Comparison of ENCODE assay signal across 9 cellular contexts in genomic region chr11:68010058-68011041, GRCh38. TPM values are rescaled to one million over a fixed set of nuclear protein-coding genes. Genes with fewer than 3 reads are reported as not detected.
A peak's percentile ranks its signal among the peaks of the same experiment; 100 is the strongest.
DNase-seq lines count a peak whose midpoint lies in the region; ATAC-seq and TF ChIP-seq lines count a peak whose summit lies in the region.
"Had no signal": no experiment of that assay in that cellular context is flagged by ENCODE, and none has a peak within 500 bp of the region (broad histone marks: within the 10 kb centered on the region; RNA-seq: fewer than 3 reads in every experiment).

Gene ALDH3B1, plus strand, starts transcription at chr11:68010327. Its CDS starts 4,971 bp downstream, at chr11:68015298.

- H3K9ac ChIP-seq in colonic mucosa (ENCODE audit: low read depth in 2 of 2, low read length in 2 of 2) = peak within 1 kb of the TSS; percentile 37 to 94
- H3K9ac ChIP-seq in liver (ENCODE audit: low read depth in 1 of 2, low read length in 2 of 2) = peak within 1 kb of the TSS in 1 of 2 donors; percentile 37

- peak within 1 kb of the TSS in 1 of 2 donors; percentile 9 for H3K4me3 Mint-ChIP-seq in stimulated activated naive CD8-positive, alpha-beta T cell treated with anti-CD3 and anti-CD28 coated beads, Interleukin-15, amount 100 ng/mL, for 72 hours

- in situ Hi-C loops in Panc1 (cut with HindIII; ENCODE audit: low pct_unique_long_range_greater_than_20kb, low sequenced_read_pairs) = no loop called here

- H3K4me1 Mint-ChIP-seq in stimulated activated naive CD8-positive, alpha-beta T cell treated with anti-CD3 and anti-CD28 coated beads, Interleukin-15, amount 100 ng/mL, for 72 hours = peaks cover 15% of the 10 kb centered on the region

- peak in 1 of 2 donors; percentile 59 for TF ChIP-seq RAD21 in liver (IDR thresholded peaks at IDR 0.05)

- H3K36me3 ChIP-seq in Panc1 (ENCODE audit: control insufficient read depth, insufficient read depth, low read length) (no peaks in the 10 kb centered on the region), colonic mucosa (no peaks in the 10 kb centered on the region), liver (ENCODE audit: control insufficient read depth in 4 of 4, insufficient read depth in 3 of 4, low read depth in 1 of 4, low read length in 3 of 4) (no peaks in the 10 kb centered on the region)

- no peaks in the 10 kb centered on the region for H3K9me3 Mint-ChIP-seq in stimulated activated naive CD8-positive, alpha-beta T cell treated with anti-CD3 and anti-CD28 coated beads, Interleukin-15, amount 100 ng/mL, for 72 hours

- BruUV-seq in Panc1 (replicated peaks; lab: Mats Ljungman, UMichigan) = no TSS peak

- H3K4me1 ChIP-seq in Panc1 (ENCODE audit: control insufficient read depth, insufficient read depth, low read length) = peaks cover 71% of the 10 kb centered on the region
- peaks cover 13% of the 10 kb centered on the region for H3K4me1 ChIP-seq in colonic mucosa
- peaks cover 6 to 28% (median 22%) of the 10 kb centered on the region in 4 donors for H3K4me1 ChIP-seq in liver (ENCODE audit: control insufficient read depth in 4 of 4, insufficient read depth in 4 of 4, low read length in 3 of 4)

- H3K9me3 ChIP-seq in Panc1 (ENCODE audit: control insufficient read depth, insufficient read depth, low read depth, low read length) = no peaks in the 10 kb centered on the region
- no peaks in the 10 kb centered on the region for H3K9me3 ChIP-seq in colonic mucosa
- no peaks in the 10 kb centered on the region for H3K9me3 ChIP-seq in liver (ENCODE audit: control insufficient read depth in 4 of 4, low read length in 3 of 4)

- CTCF ChIA-PET in Panc1 (lab: Charles Lee) = interaction anchor here (0.8 to 1.3 kb wide), 4 partner anchors 10 to 201 kb away, joined by 3 to 4 read pairs (median 4); no protein-coding TSS in a partner anchor

- POLR2A ChIA-PET in Panc1 (lab: Charles Lee) = no interaction called here

- peak within 1 kb of the TSS in 1 of 2 donors; percentile 71 for H3K27ac Mint-ChIP-seq in stimulated activated naive CD8-positive, alpha-beta T cell treated with anti-CD3 and anti-CD28 coated beads, Interleukin-15, amount 100 ng/mL, for 72 hours

- peaks cover 10% of the 10 kb centered on the region for H3K27me3 Mint-ChIP-seq in stimulated activated naive CD8-positive, alpha-beta T cell treated with anti-CD3 and anti-CD28 coated beads, Interleukin-15, amount 100 ng/mL, for 72 hours

- H3K27me3 ChIP-seq in Panc1 (ENCODE audit: control insufficient read depth, insufficient read depth, low read length) (no peaks in the 10 kb centered on the region), colonic mucosa (no peaks in the 10 kb centered on the region), liver (ENCODE audit: control insufficient read depth in 4 of 4, insufficient read depth in 4 of 4, low read length in 3 of 4) (no peaks in the 10 kb centered on the region)

- H3K4me3 ChIP-seq in GM12865 (ENCODE audit: low read depth, low read length) (no peak within 1 kb of the TSS), Panc1 (ENCODE audit: low read depth in 2 of 2, low read length in 2 of 2) (peak within 1 kb of the TSS; percentile 37 to 47), colonic mucosa (peak within 1 kb of the TSS; percentile 29), liver (ENCODE audit: low read depth in 1 of 3, low read length in 3 of 3) (peak within 1 kb of the TSS in 2 of 3 donors; percentile 23 to 27)

- TF ChIP-seq CTCF in GM12865 (IDR thresholded peaks at IDR 0.05; ENCODE audit: insufficient read depth, low read depth, low read length, missing control alignments) (no peak), Panc1 (IDR thresholded peaks at IDR 0.05) (no peak), colonic mucosa (IDR thresholded peaks at IDR 0.05) (no peak), liver (IDR thresholded peaks at IDR 0.05; ENCODE audit: low read depth, low read length, missing input control) (no peak)

- WGBS in liver = 19% methylated on average over 33 of the region's 33 CpGs

- ATAC-seq in Panc1 = peak; percentile 71
- peak; percentile 19 for ATAC-seq in stimulated activated naive CD8-positive, alpha-beta T cell treated with anti-CD3 and anti-CD28 coated beads, Interleukin-15, amount 100 ng/mL, for 72 hours
- ATAC-seq in GM21529 (IDR thresholded peaks at IDR 0.05; ENCODE audit: unreplicated experiment) = no peak
- ATAC-seq in HG02759 (IDR thresholded peaks at IDR 0.05; ENCODE audit: unreplicated experiment) = no peak
- no peak for ATAC-seq in GM18870 (IDR thresholded peaks at IDR 0.05; ENCODE audit: unreplicated experiment)

- H3K27ac ChIP-seq in Panc1 (ENCODE audit: low read length) (peak within 1 kb of the TSS; percentile 92), colonic mucosa (peak within 1 kb of the TSS; percentile 93), liver (ENCODE audit: low read depth in 1 of 2, low read length in 2 of 2) (peak within 1 kb of the TSS; percentile 82 to 86)

- intact Hi-C loops in Panc1 (cut with micrococcal nuclease; ENCODE audit: unreplicated experiment) (no loop called here), colonic mucosa (cut with DNase I) (no loop called here)

- peak; percentile 34 for DNase-seq in GM12865 (ENCODE audit: low read depth)
- DNase-seq in Panc1 (ENCODE audit: low read depth, low spot score) = no peak
- DNase-seq in colonic mucosa = peak; percentile 94
- no peak for DNase-seq in stimulated activated naive CD8-positive, alpha-beta T cell treated with anti-CD3 and anti-CD28 coated beads, Interleukin-15, amount 100 ng/mL, for 72 hours

TF ChIP-seq in liver, 16 proteins besides CTCF, POLR2A, EP300 and RAD21:
- TF ChIP-seq NR2F2 (IDR thresholded peaks at IDR 0.05) = peak; percentile 46
- TF ChIP-seq JUND (IDR thresholded peaks at IDR 0.05) = peak in 1 of 2 donors; percentile 60
- TF ChIP-seq GABPA (IDR thresholded peaks at IDR 0.05 in 1 of 2, conservative IDR thresholded peaks at IDR 0.05 in 1 of 2) = no peak
- TF ChIP-seq HNF4A (conservative IDR thresholded peaks at IDR 0.05) = peak; percentile 87 to 88
- no peak for TF ChIP-seq TAF1 (conservative IDR thresholded peaks at IDR 0.05)
- TF ChIP-seq FOXA1 (IDR thresholded peaks at IDR 0.05) = no peak
- peak; percentile 85 to 89 for TF ChIP-seq RXRA (IDR thresholded peaks at IDR 0.05)
- TF ChIP-seq, protein P1, sequence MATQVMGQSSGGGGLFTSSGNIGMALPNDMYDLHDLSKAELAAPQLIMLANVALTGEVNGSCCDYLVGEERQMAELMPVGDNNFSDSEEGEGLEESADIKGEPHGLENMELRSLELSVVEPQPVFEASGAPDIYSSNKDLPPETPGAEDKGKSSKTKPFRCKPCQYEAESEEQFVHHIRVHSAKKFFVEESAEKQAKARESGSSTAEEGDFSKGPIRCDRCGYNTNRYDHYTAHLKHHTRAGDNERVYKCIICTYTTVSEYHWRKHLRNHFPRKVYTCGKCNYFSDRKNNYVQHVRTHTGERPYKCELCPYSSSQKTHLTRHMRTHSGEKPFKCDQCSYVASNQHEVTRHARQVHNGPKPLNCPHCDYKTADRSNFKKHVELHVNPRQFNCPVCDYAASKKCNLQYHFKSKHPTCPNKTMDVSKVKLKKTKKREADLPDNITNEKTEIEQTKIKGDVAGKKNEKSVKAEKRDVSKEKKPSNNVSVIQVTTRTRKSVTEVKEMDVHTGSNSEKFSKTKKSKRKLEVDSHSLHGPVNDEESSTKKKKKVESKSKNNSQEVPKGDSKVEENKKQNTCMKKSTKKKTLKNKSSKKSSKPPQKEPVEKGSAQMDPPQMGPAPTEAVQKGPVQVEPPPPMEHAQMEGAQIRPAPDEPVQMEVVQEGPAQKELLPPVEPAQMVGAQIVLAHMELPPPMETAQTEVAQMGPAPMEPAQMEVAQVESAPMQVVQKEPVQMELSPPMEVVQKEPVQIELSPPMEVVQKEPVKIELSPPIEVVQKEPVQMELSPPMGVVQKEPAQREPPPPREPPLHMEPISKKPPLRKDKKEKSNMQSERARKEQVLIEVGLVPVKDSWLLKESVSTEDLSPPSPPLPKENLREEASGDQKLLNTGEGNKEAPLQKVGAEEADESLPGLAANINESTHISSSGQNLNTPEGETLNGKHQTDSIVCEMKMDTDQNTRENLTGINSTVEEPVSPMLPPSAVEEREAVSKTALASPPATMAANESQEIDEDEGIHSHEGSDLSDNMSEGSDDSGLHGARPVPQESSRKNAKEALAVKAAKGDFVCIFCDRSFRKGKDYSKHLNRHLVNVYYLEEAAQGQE (IDR thresholded peaks at IDR 0.05) = peak; percentile 60
- TF ChIP-seq, protein P2, sequence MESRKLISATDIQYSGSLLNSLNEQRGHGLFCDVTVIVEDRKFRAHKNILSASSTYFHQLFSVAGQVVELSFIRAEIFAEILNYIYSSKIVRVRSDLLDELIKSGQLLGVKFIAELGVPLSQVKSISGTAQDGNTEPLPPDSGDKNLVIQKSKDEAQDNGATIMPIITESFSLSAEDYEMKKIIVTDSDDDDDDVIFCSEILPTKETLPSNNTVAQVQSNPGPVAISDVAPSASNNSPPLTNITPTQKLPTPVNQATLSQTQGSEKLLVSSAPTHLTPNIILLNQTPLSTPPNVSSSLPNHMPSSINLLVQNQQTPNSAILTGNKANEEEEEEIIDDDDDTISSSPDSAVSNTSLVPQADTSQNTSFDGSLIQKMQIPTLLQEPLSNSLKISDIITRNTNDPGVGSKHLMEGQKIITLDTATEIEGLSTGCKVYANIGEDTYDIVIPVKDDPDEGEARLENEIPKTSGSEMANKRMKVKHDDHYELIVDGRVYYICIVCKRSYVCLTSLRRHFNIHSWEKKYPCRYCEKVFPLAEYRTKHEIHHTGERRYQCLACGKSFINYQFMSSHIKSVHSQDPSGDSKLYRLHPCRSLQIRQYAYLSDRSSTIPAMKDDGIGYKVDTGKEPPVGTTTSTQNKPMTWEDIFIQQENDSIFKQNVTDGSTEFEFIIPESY (IDR thresholded peaks at IDR 0.05) = no peak
- TF ChIP-seq YY1 (IDR thresholded peaks at IDR 0.05) = peak; percentile 71
- TF ChIP-seq FOXA2 (IDR thresholded peaks at IDR 0.05) = no peak
- TF ChIP-seq HNF4G (IDR thresholded peaks at IDR 0.05) = peak; percentile 49
- no peak for TF ChIP-seq EGR1 (IDR thresholded peaks at IDR 0.05; ENCODE audit: low read depth in 2 of 2)
- TF ChIP-seq, protein P3, sequence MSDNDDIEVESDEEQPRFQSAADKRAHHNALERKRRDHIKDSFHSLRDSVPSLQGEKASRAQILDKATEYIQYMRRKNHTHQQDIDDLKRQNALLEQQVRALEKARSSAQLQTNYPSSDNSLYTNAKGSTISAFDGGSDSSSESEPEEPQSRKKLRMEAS (IDR thresholded peaks at IDR 0.05) = no peak
- TF ChIP-seq SP1 (IDR thresholded peaks at IDR 0.05) = peak; percentile 95
- no peak for TF ChIP-seq ATF3 (IDR thresholded peaks at IDR 0.05)

RNA-seq across cellular contexts. Expression of gene ALDH3B1, which starts in this region (rescaled TPM):
- total RNA-seq in Panc1 (2021; ENCODE audit: unreplicated experiment) (18.3 TPM), colonic mucosa (10 to 100 TPM; 17.7 to 18.8 TPM), liver (1 to 10 TPM; 3.3 to 7.1 TPM)
- polyA plus RNA-seq in Panc1 (2012; ENCODE audit: insufficient read length) = 25.3 TPM
- 1 to 10 TPM; 1.6 to 3.6 TPM for polyA plus RNA-seq in liver
- total RNA-seq: T-helper 2 cell treated with Interferon-gamma antibody and Interleukin-4, amounts not matched to agents 100 ng/mL and 5 ng/mL, for 36 hours had no signal

Comparison
In these comparisons a context has a peak if more than half of its experiments do, and no peak if none do; other contexts are left out.
1. DNase-seq: peak in GM12865 (single experiment) and colonic mucosa (single experiment); none in Panc1 (single experiment) and stimulated activated naive CD8-positive, alpha-beta T cell treated with anti-CD3 and anti-CD28 coated beads, Interleukin-15, amount 100 ng/mL, for 72 hours (0 of 2).
2. ATAC-seq: peak in Panc1 (single experiment) and stimulated activated naive CD8-positive, alpha-beta T cell treated with anti-CD3 and anti-CD28 coated beads, Interleukin-15, amount 100 ng/mL, for 72 hours (single experiment); none in GM21529 (single experiment), HG02759 (single experiment) and GM18870 (single experiment).
3. Peak in every context shown above with its lines, with median percentiles within 50 percentile points of each other: H3K27ac ChIP-seq.